1 cellular context compared by ENCODE assay signal in the genomic region with DNA sequence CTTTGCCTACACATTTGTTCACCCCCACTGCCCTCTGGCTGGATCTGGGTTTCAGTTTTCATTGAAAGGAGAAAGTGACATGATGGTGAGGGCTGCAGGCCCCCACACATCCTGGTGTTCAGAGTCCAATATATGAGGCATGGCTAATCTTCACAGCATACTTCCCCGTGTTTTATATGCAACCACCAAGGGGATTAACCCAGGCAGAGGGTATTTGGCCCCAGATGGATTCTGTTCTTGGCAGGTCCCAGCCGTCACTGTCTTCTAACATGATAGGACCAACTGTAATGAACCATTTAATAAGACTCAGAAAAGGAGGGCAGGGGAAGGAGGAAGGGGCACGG.
TF ChIP-seq lines count a peak whose summit lies in the region.

No MANE protein-coding gene starts in this region.

TF ChIP-seq in H1, 55 proteins besides CTCF, POLR2A, EP300 and RAD21:
- TF ChIP-seq SP4 (IDR thresholded peaks at IDR 0.05; ENCODE audit: low read length) (no peak), KDM1A (IDR thresholded peaks at IDR 0.05; ENCODE audit: borderline replicate concordance, low read length) (no peak), KDM5A (IDR thresholded peaks at IDR 0.05; ENCODE audit: low read length) (no peak), EGR1 (IDR thresholded peaks at IDR 0.05; ENCODE audit: borderline replicate concordance, low read depth, low read length) (no peak), TBP (IDR thresholded peaks at IDR 0.05; ENCODE audit: low read depth, low read length) (no peak), HDAC6 (IDR thresholded peaks at IDR 0.05; ENCODE audit: low read depth, low read length) (no peak), PHF8 (conservative IDR thresholded peaks at IDR 0.05; ENCODE audit: low read depth, low read length) (no peak), GABPA (IDR thresholded peaks at IDR 0.05; ENCODE audit: borderline replicate concordance, insufficient read depth, low read length) (no peak), BRCA1 (IDR thresholded peaks at IDR 0.05; ENCODE audit: low read depth, low read length) (no peak), TCF12 (IDR thresholded peaks at IDR 0.05; ENCODE audit: low read depth, low read length) (no peak), SAP30 (IDR thresholded peaks at IDR 0.05; ENCODE audit: insufficient read depth, insufficient replicate concordance, low read length) (no peak), TAF7 (optimal IDR thresholded peaks at IDR 0.05; ENCODE audit: borderline replicate concordance, low read depth, low read length) (no peak)
